1 cellular context compared by ENCODE assay signal in genomic region chr12:45315462-45315861, GRCh38.
A peak's percentile ranks its signal among the peaks of the same experiment; 100 is the strongest.
TF ChIP-seq lines count a peak whose summit lies in the region.

No MANE protein-coding gene starts in this region.

TF ChIP-seq in K562, 482 proteins besides CTCF, POLR2A, EP300 and RAD21 (continued from another document):
- TF ChIP-seq MGA (IDR thresholded peaks at IDR 0.05) (no peak), MCM2 (IDR thresholded peaks at IDR 0.05; ENCODE audit: low read depth) (no peak), GTF2B (IDR thresholded peaks at IDR 0.05; ENCODE audit: extremely low read depth, insufficient read length) (no peak), MCM3 (IDR thresholded peaks at IDR 0.05) (no peak), BCOR (IDR thresholded peaks at IDR 0.05) (no peak), TAL1 (IDR thresholded peaks at IDR 0.05) (peak; percentile 75), ZBTB12 (CRISPR knock-in tag; IDR thresholded peaks at IDR 0.05) (no peak), MYBL2 (IDR thresholded peaks at IDR 0.05; ENCODE audit: low read depth) (0 out of 2 replicates have a peak, but pooled peaks have one; percentile 27), MYBL2 (CRISPR knock-in tag; IDR thresholded peaks at IDR 0.05; ENCODE audit: borderline replicate concordance) (no peak), TSHZ1 (CRISPR knock-in tag; IDR thresholded peaks at IDR 0.05) (no peak), MAFG (tag; conservative IDR thresholded peaks at IDR 0.05) (no peak), YY1 (IDR thresholded peaks at IDR 0.05; ENCODE audit: borderline replicate concordance in 1 of 3, control insufficient read depth in 1 of 3, extremely low read depth in 1 of 3, insufficient read depth in 3 of 3, insufficient read length in 1 of 3, insufficient replicate concordance in 2 of 3, low read depth in 1 of 3, low read length in 2 of 3) (no peak), CTBP1 (IDR thresholded peaks at IDR 0.05; ENCODE audit: borderline replicate concordance) (peak; percentile 35; the same call in 1 of the 2 replicates), SMARCA4 (IDR thresholded peaks at IDR 0.05) (peak; percentile 78), HDAC1 (IDR thresholded peaks at IDR 0.05) (peak in 1 of 2 experiments; percentile 74; a peak in 2 of 4 replicates), RCOR1 (IDR thresholded peaks at IDR 0.05; ENCODE audit: borderline replicate concordance in 1 of 2, low read depth in 2 of 2, low read length in 2 of 2) (peak in 1 of 2 experiments; percentile 92; a peak in 2 of 4 replicates), ZNF212 (CRISPR knock-in tag; IDR thresholded peaks at IDR 0.05) (no peak), LEF1 (IDR thresholded peaks at IDR 0.05) (0 out of 2 replicates have a peak, but pooled peaks have one; percentile 41), GATA2 (CRISPR knock-in tag; IDR thresholded peaks at IDR 0.05) (peak; percentile 23; the same call in 1 of the 2 replicates), BRF2 (IDR thresholded peaks at IDR 0.05; ENCODE audit: borderline replicate concordance, insufficient read depth, insufficient read length) (no peak), REST (CRISPR knock-in tag; IDR thresholded peaks at IDR 0.05; ENCODE audit: low read depth) (no peak), EZH2 (IDR thresholded peaks at IDR 0.05; ENCODE audit: borderline replicate concordance, low read depth, low read length) (no peak), SRSF3 (IDR thresholded peaks at IDR 0.05; ENCODE audit: insufficient read depth, low read length) (no peak), TCF7 (IDR thresholded peaks at IDR 0.05; ENCODE audit: borderline replicate concordance) (no peak), MED1 (CRISPR knock-in tag; IDR thresholded peaks at IDR 0.05; ENCODE audit: borderline replicate concordance) (no peak), POLR2B (IDR thresholded peaks at IDR 0.05; ENCODE audit: low read depth, partially characterized antibody) (no peak), HLTF (IDR thresholded peaks at IDR 0.05) (no peak), CHAMP1 (IDR thresholded peaks at IDR 0.05) (peak; percentile 88; the same call in 1 of the 2 replicates)
